ENCODE assay signal across 21 cellular contexts in the genomic region with DNA sequence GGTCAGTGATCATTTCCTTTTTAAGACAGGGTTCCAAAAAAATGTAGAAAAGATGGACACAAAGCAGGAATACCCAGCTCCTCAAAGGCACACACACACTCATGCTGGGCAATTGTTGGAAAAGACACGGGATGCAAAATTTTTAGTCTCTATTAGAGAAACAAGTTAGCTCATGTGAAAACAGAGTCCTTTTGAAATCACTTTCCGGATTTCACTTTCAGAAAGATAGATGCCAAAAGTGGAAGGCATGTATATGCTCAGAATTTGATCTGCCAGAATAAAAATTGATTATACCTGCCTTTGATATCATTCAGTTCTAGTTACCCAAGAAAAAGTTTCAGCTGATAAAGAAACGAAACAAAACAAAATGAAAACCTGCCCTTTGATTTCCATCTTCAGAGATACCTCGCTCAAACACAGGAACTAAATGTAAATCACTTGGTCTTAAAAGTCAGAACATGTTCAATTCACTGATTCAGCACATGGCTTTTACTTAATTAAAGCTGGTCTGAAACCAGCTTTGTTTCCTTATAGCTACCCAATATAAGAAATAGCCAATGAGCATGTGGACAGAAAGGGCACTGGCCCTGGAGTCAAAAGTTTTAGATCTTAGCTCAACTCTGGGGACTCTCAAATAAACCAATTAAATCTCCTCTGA. TPM values are rescaled to one million over a fixed set of nuclear protein-coding genes. Genes with fewer than 3 reads are reported as not detected.
DNase-seq lines count a peak whose midpoint lies in the region; ATAC-seq, FAIRE-seq and TF ChIP-seq lines count a peak whose summit lies in the region.
"Had no signal": no experiment of that assay in that cellular context is flagged by ENCODE, and none has a peak within 500 bp of the region (broad histone marks: within the 10 kb centered on the region; RNA-seq: fewer than 3 reads in every experiment).

No MANE protein-coding gene starts in this region.

- DNase-seq in GM12865 (ENCODE audit: low read depth), result no peak
- DNase-seq in GM12878 (ENCODE audit: low read depth, low spot score), result no peak
- no peak for DNase-seq in esophagus squamous epithelium (lab: John Stamatoyannopoulos, UW)
- no peak for DNase-seq in sciatic nerve (ENCODE audit: low spot score)
- no peak for DNase-seq in stimulated activated CD4-positive, alpha-beta T cell treated with anti-CD3 and anti-CD28 coated beads, Interleukin-4, amount 100 ng/mL, for 24 hours
- no peak for DNase-seq in middle frontal gyrus (ENCODE audit: extremely low spot score, low spot score)
- DNase-seq in COR-L47 (lab: John Stamatoyannopoulos, UW), result no peak
- DNase-seq: ACHN, AML-193, Caco-2, DMS153, EL, H9, NCI-H1048, NCI-H2081 treated with DMSO at 0.1 percent for 48 hours, NCI-H510A treated with DMSO at 0.1 percent for 48 hours, Peyer's patch, SK-N-SH had no signal

- H3K27ac ChIP-seq in GM12878 (ENCODE audit: control insufficient read depth, insufficient read depth), result no peak overlapping the region
- H3K27ac ChIP-seq in esophagus squamous epithelium, result peak overlapping the region; percentile 37 to 73 (median 58)
- H3K27ac ChIP-seq: Peyer's patch had no signal

- no peak for TF ChIP-seq CTCF in GM12865 (IDR thresholded peaks at IDR 0.05; ENCODE audit: insufficient read depth, low read depth, low read length, missing control alignments)
- TF ChIP-seq CTCF in GM12878 (IDR thresholded peaks at IDR 0.05 in 2 of 3, conservative IDR thresholded peaks at IDR 0.05 in 1 of 3; ENCODE audit: control insufficient read depth in 2 of 3, extremely low read depth in 1 of 3, insufficient read depth in 1 of 3, low read depth in 3 of 3, low read length in 3 of 3), result no peak
- no peak for TF ChIP-seq CTCF in esophagus squamous epithelium (IDR thresholded peaks at IDR 0.05)

- no peak for FAIRE-seq in GM12878 (lab: Jason Lieb, UNC)
- FAIRE-seq: K562 had no signal

- intact Hi-C loops in GM12878 (cut with micrococcal nuclease; ENCODE audit: unreplicated experiment) (no loop called here), esophagus squamous epithelium (cut with DNase I) (no loop called here), sciatic nerve (cut with DNase I) (no loop called here)

- peaks cover 0 to 3% of the 10 kb centered on the region in 2 experiments; a peak in 1 of 4 replicates for H3K27me3 ChIP-seq in GM12878 (replicated peaks in 1 of 2; ENCODE audit: control insufficient read depth in 2 of 2, insufficient read depth in 2 of 2, low read length in 1 of 2)
- H3K27me3 ChIP-seq in esophagus squamous epithelium, result no peaks in the 10 kb centered on the region
- H3K27me3 ChIP-seq: Peyer's patch had no signal

- H3K36me3 ChIP-seq in GM12878 (ENCODE audit: control insufficient read depth in 2 of 2, insufficient read depth in 2 of 2, low read length in 1 of 2), result no peaks in the 10 kb centered on the region; a peak in 1 of 4 replicates
- peaks cover 0 to 5% (median 0%) of the 10 kb centered on the region in 3 donors for H3K36me3 ChIP-seq in esophagus squamous epithelium
- H3K36me3 ChIP-seq: Peyer's patch had no signal

- no peaks in the 10 kb centered on the region for H3K9me3 ChIP-seq in GM12878 (replicated peaks; ENCODE audit: control insufficient read depth, insufficient read depth, low read length)
- H3K9me3 ChIP-seq in esophagus squamous epithelium, result no peaks in the 10 kb centered on the region
- H3K9me3 ChIP-seq: Caco-2, Peyer's patch, SK-N-SH had no signal

- TF ChIP-seq POLR2A in GM12878 (IDR thresholded peaks at IDR 0.05; ENCODE audit: low read depth, low read length) (no peak), esophagus squamous epithelium (IDR thresholded peaks at IDR 0.05) (no peak)

- in situ Hi-C loops in GM12878 (cut with MboI), result no loop called here

- POLR2A ChIA-PET in GM12878 (lab: Charles Lee), result interaction anchor here (0.7 to 3.3 kb wide), 7 partner anchors 8 to 40 kb away, joined by 3 to 19 read pairs (median 7); no protein-coding TSS in a partner anchor

- no peak for TF ChIP-seq RAD21 in GM12878 (IDR thresholded peaks at IDR 0.05; ENCODE audit: insufficient read depth, low read depth, low read length)

- WGBS in GM12878 (ENCODE audit: insufficient coverage, insufficient replicate concordance, low lambda C conversion rate, missing lambda C conversion rate), result 34% methylated on average over 4 of the region's 4 CpGs
- WGBS in esophagus squamous epithelium, 2 donors, result 28 to 33% methylated on average over 4 of the region's 4 CpGs

- ATAC-seq in GM12878 (peak; percentile 24), sciatic nerve (peak; percentile 56), GM18861 (IDR thresholded peaks at IDR 0.05; ENCODE audit: unreplicated experiment) (no peak)
- ATAC-seq: K562, Right ventricle myocardium inferior had no signal

- no peak overlapping the region; the same call in 1 of the 2 replicates for H3K4me2 ChIP-seq in GM12878 (ENCODE audit: control insufficient read depth, insufficient read depth)
- H3K4me2 ChIP-seq: SK-N-SH had no signal

- no peaks in the 10 kb centered on the region for H4K20me1 ChIP-seq in GM12878 (ENCODE audit: control insufficient read depth, insufficient read depth)

- H3K4me1 ChIP-seq in GM12878 (ENCODE audit: control insufficient read depth, insufficient read depth, low read length) (no peaks in the 10 kb centered on the region; the same call in 1 of the 2 replicates), esophagus squamous epithelium (peaks cover 10 to 82% (median 18%) of the 10 kb centered on the region in 3 donors)
- H3K4me1 ChIP-seq: Caco-2 had no signal

- RAD21 ChIA-PET in GM12878 (lab: Charles Lee; ENCODE audit: unreplicated experiment), result interaction anchor here (0.6 to 7.7 kb wide), 17 partner anchors 8 to 794 kb away, joined by 3 to 119 read pairs (median 4); no protein-coding TSS in a partner anchor

- H2AFZ ChIP-seq in GM12878 (ENCODE audit: control insufficient read depth, low read depth, low read length), result no peak overlapping the region; the same call in 1 of the 2 replicates

- BruUV-seq in GM12878 (replicated peaks; lab: Mats Ljungman, UMichigan), result no TSS peak

- no peak for TF ChIP-seq EP300 in GM12878 (IDR thresholded peaks at IDR 0.05; ENCODE audit: borderline replicate concordance in 1 of 2, control insufficient read depth in 1 of 2, low read depth in 2 of 2, low read length in 2 of 2)

- H3K79me2 ChIP-seq in GM12878 (ENCODE audit: control insufficient read depth, insufficient read depth, low read length), result no peaks in the 10 kb centered on the region

- no peak overlapping the region for H3K9ac ChIP-seq in GM12878 (ENCODE audit: control insufficient read depth, insufficient read depth, low read length)
- H3K9ac ChIP-seq: SK-N-SH had no signal

- H3K4me3 ChIP-seq in GM12865 (ENCODE audit: low read depth, low read length) (peak overlapping the region; percentile 19; the same call in 1 of the 2 replicates), GM12878 (no peak overlapping the region), esophagus squamous epithelium (no peak overlapping the region)
- H3K4me3 ChIP-seq: K562, Peyer's patch had no signal

- SMC1A ChIA-PET in GM12878 (lab: Charles Lee; ENCODE audit: uncharacterized antibody, unreplicated experiment), result interaction anchor here (0.7 to 8.7 kb wide), 24 partner anchors 8 to 838 kb away, joined by 3 to 192 read pairs (median 4); partner anchors contain the start of gene PLD1

- CTCF ChIA-PET in GM12878 (lab: Yijun Ruan, JAX), result interaction anchor here (0.6 to 12.1 kb wide), 14 partner anchors 9 to 1587 kb away, joined by 3 to 210 read pairs (median 3); no protein-coding TSS in a partner anchor

TF ChIP-seq in GM12878, 131 proteins besides CTCF, POLR2A, EP300 and RAD21:
- TF ChIP-seq CBX5 (IDR thresholded peaks at IDR 0.05; ENCODE audit: low read depth) (no peak), ZNF24 (IDR thresholded peaks at IDR 0.05) (peak; percentile 96)

RNA-seq across cellular contexts. Expression of gene PLD1, which starts 52.8 kb away (rescaled TPM):
- 526 and 546 TPM in 2 replicates for total RNA-seq in GM12878 (2013; cell fraction: nucleolus; rRNA removed)
- total RNA-seq in GM12878 (2014; rRNA removed), result 3.2 and 4.4 TPM in 2 replicates
- total RNA-seq in GM12878 (2014; rRNA removed; fragmentation: Illumina TruSeq; extraction: Trizol), result 3.8 and 5.1 TPM in 2 replicates
- total RNA-seq in GM12878 (2021), result 7.5 and 7.8 TPM in 2 replicates
- polyA plus RNA-seq in GM12878 (2011; ENCODE audit: low read depth), result 2.0 TPM
- polyA plus RNA-seq in GM12878 (2011; rRNA removed), result 108 and 130 TPM in 2 replicates
- 53.4 and 59.3 TPM in 2 replicates for polyA plus RNA-seq in GM12878 (2011; cell fraction: cytosol; rRNA removed)
- polyA plus RNA-seq in GM12878 (2011; cell fraction: nucleus; rRNA removed), result 108 and 131 TPM in 2 replicates
- 1.2 and 2.7 TPM in 2 replicates for polyA plus RNA-seq in GM12878 (2012)
- polyA plus RNA-seq in GM12878 (2014; fragmentation: Illumina TruSeq; extraction: Trizol), result 3.4 and 6.5 TPM in 2 replicates
- polyA plus RNA-seq in GM12878 (2014; fragmentation: Nextera tagmentation; extraction: Ambion mirVana), result 1 to 10 TPM; 3.1 to 3.4 TPM
- polyA plus RNA-seq in GM12878 (2014; rRNA removed), result 2.4 and 2.9 TPM in 2 replicates
- polyA plus RNA-seq in GM12878 (2016; fragmentation: Nextera tagmentation; extraction: Ambion mirVana), result 1 to 10 TPM; 4.3 to 5.8 TPM
- 228 and 285 TPM in 2 replicates for polyA minus RNA-seq in GM12878 (2011; rRNA and poly(A)+ RNA removed)
- polyA minus RNA-seq in GM12878 (2011; cell fraction: cytosol; rRNA and poly(A)+ RNA removed), result 42.9 and 75.5 TPM in 2 replicates
- 205 and 292 TPM in 2 replicates for polyA minus RNA-seq in GM12878 (2011; cell fraction: nucleus; rRNA and poly(A)+ RNA removed)
- 10 to 100 TPM; 30.9 to 67.9 (median 56.0) TPM for total RNA-seq in esophagus squamous epithelium
- 36.8 TPM for total RNA-seq in sciatic nerve
